ENCODE assay signal across 1 cellular context in genomic region chr1:151058682-151059341, GRCh38.
TF ChIP-seq lines count a peak whose summit lies in the region.

No MANE protein-coding gene starts in this region.

TF ChIP-seq in HepG2, 621 proteins besides CTCF, POLR2A, EP300 and RAD21 (continues in another document):
- no peak for TF ChIP-seq ZNF512 (CRISPR knock-in tag; IDR thresholded peaks at IDR 0.05)
- TF ChIP-seq NR1H2 (CRISPR knock-in tag; IDR thresholded peaks at IDR 0.05; ENCODE audit: borderline replicate concordance, low read depth) = no peak
- no peak for TF ChIP-seq FOXM1 (CRISPR knock-in tag; IDR thresholded peaks at IDR 0.05)
- no peak for TF ChIP-seq MIER3 (CRISPR knock-in tag; IDR thresholded peaks at IDR 0.05; ENCODE audit: borderline replicate concordance)
- no peak for TF ChIP-seq ZNF530 (CRISPR knock-in tag; IDR thresholded peaks at IDR 0.05; ENCODE audit: low read depth)
- TF ChIP-seq CREBL2 (CRISPR knock-in tag; IDR thresholded peaks at IDR 0.05; ENCODE audit: borderline replicate concordance) = no peak
- TF ChIP-seq ZNF274 (CRISPR knock-in tag; IDR thresholded peaks at IDR 0.05) = no peak
- TF ChIP-seq ZNF318 (CRISPR knock-in tag; IDR thresholded peaks at IDR 0.05) = no peak
- 0 out of 2 replicates have a peak, but pooled peaks have one; percentile 71 for TF ChIP-seq ZNF775 (CRISPR knock-in tag; IDR thresholded peaks at IDR 0.05; ENCODE audit: borderline replicate concordance)
- TF ChIP-seq ZNF709 (CRISPR knock-in tag; IDR thresholded peaks at IDR 0.05) = peak; percentile 65; the same call in 1 of the 2 replicates
- no peak for TF ChIP-seq PCBP1 (IDR thresholded peaks at IDR 0.05; ENCODE audit: borderline replicate concordance, low read depth, low read length)
- TF ChIP-seq ZNF235 (CRISPR knock-in tag; IDR thresholded peaks at IDR 0.05; ENCODE audit: borderline replicate concordance) = no peak
- no peak for TF ChIP-seq ZBTB38 (CRISPR knock-in tag; IDR thresholded peaks at IDR 0.05)
- TF ChIP-seq ZKSCAN5 (CRISPR knock-in tag; IDR thresholded peaks at IDR 0.05) = no peak
- TF ChIP-seq ZNF609 (CRISPR knock-in tag; IDR thresholded peaks at IDR 0.05; ENCODE audit: borderline replicate concordance) = no peak
- TF ChIP-seq ZNF83 (CRISPR knock-in tag; IDR thresholded peaks at IDR 0.05; ENCODE audit: borderline replicate concordance) = no peak
- no peak for TF ChIP-seq PBX2 (CRISPR knock-in tag; IDR thresholded peaks at IDR 0.05)
- no peak for TF ChIP-seq ZBTB21 (CRISPR knock-in tag; IDR thresholded peaks at IDR 0.05)
- TF ChIP-seq PRDM10 (CRISPR knock-in tag; IDR thresholded peaks at IDR 0.05; ENCODE audit: low read depth) = no peak
- no peak for TF ChIP-seq ZFX (CRISPR knock-in tag; IDR thresholded peaks at IDR 0.05; ENCODE audit: low read depth)
- no peak for TF ChIP-seq HNF4G (IDR thresholded peaks at IDR 0.05; ENCODE audit: borderline replicate concordance, low read depth, low read length)
- TF ChIP-seq HNF4G (CRISPR knock-in tag; IDR thresholded peaks at IDR 0.05; ENCODE audit: borderline replicate concordance, low read depth) = no peak
- TF ChIP-seq GLI4 (CRISPR knock-in tag; IDR thresholded peaks at IDR 0.05; ENCODE audit: borderline replicate concordance) = no peak
- TF ChIP-seq ZNF343 (CRISPR knock-in tag; IDR thresholded peaks at IDR 0.05) = 0 out of 2 replicates have a peak, but pooled peaks have one; percentile 9
- no peak for TF ChIP-seq SMARCE1 (IDR thresholded peaks at IDR 0.05; ENCODE audit: borderline replicate concordance)
- no peak for TF ChIP-seq RFXAP (CRISPR knock-in tag; IDR thresholded peaks at IDR 0.05; ENCODE audit: borderline replicate concordance)
- TF ChIP-seq CEBPB (IDR thresholded peaks at IDR 0.05; ENCODE audit: borderline replicate concordance, low read depth, low read length) = no peak
- no peak for TF ChIP-seq NBN (conservative IDR thresholded peaks at IDR 0.05)
- no peak for TF ChIP-seq ZNF17 (CRISPR knock-in tag; IDR thresholded peaks at IDR 0.05)
- TF ChIP-seq MEIS1 (CRISPR knock-in tag; IDR thresholded peaks at IDR 0.05; ENCODE audit: borderline replicate concordance) = no peak
- TF ChIP-seq ZBTB42 (CRISPR knock-in tag; IDR thresholded peaks at IDR 0.05) = no peak
- no peak for TF ChIP-seq PAX8 (CRISPR knock-in tag; IDR thresholded peaks at IDR 0.05; ENCODE audit: borderline replicate concordance)
- TF ChIP-seq KDM4B (CRISPR knock-in tag; IDR thresholded peaks at IDR 0.05) = no peak
- TF ChIP-seq ZNF510 (CRISPR knock-in tag; IDR thresholded peaks at IDR 0.05; ENCODE audit: low read depth) = 0 out of 2 replicates have a peak, but pooled peaks have one; percentile 54
- TF ChIP-seq POLR2AphosphoS5 (IDR thresholded peaks at IDR 0.05; ENCODE audit: low read depth, low read length) = no peak
- TF ChIP-seq ZFP82 (CRISPR knock-in tag; IDR thresholded peaks at IDR 0.05; ENCODE audit: borderline replicate concordance) = 0 out of 2 replicates have a peak, but pooled peaks have one; percentile 43
- no peak for TF ChIP-seq RAD51 (IDR thresholded peaks at IDR 0.05; ENCODE audit: borderline replicate concordance)
- TF ChIP-seq PATZ1 (CRISPR knock-in tag; IDR thresholded peaks at IDR 0.05) = no peak
- no peak for TF ChIP-seq RBM22 (optimal IDR thresholded peaks at IDR 0.05; ENCODE audit: low read length)
- no peak for TF ChIP-seq AHR (CRISPR knock-in tag; IDR thresholded peaks at IDR 0.05)
